8 cellular contexts compared by ENCODE assay signal in the genomic region with DNA sequence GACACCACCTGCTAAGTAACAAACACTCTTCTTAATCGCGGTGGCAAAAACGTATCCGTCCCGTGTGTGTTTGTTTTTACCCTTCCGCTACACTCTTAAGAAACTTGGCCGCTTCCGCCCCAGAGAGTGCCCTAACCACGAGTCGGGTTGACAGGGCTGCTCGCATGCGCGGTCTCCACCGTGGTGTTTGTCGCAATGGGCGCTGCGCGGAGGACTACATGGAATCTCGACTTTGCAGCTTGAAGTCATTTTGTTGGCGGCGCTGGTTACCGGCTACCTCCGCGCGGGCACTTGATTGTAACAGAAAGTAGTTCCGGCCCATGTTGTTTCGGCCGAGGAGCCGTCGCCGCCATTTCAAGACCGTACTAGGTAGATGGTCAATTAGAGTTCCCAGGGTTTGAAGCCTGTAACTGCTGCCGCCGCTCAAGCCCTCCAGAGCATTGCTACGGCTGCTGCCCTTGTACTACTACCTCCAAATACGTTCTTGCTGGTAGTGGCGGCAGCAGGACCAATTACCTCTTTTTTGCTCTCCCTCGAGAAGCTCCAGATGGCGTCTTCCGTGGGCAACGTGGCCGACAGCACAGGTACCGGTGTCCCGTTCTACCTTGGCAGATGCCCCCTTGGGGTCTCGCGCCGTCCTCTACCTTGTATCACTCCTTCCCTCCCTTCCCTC. TPM values are rescaled to one million over a fixed set of nuclear protein-coding genes. Genes with fewer than 3 reads are reported as not detected.
DNase-seq lines count a peak whose midpoint lies in the region; FAIRE-seq and TF ChIP-seq lines count a peak whose summit lies in the region.

Gene OGT, plus strand, starts transcription at position 352 of the 673 bp plus-strand sequence. Its CDS starts 196 bp downstream, at position 548.

- peaks cover 4% of the 10 kb centered on the region for H3K36me3 ChIP-seq in neuron (ENCODE audit: insufficient read depth, low read length)

- H3K4me3 ChIP-seq in neuron (ENCODE audit: low read length): peak within 1 kb of the TSS; percentile 91

- FAIRE-seq in frontal cortex (lab: Jason Lieb, UNC): no peak

- CTCF ChIA-PET in HEK293T (lab: Yijun Ruan, JAX): no interaction called here

- DNase-seq in GM03348 (ENCODE audit: low spot score) (peak; percentile 86), HEK293T (ENCODE audit: extremely low spot score) (peak; percentile 80), NAMALWA (ENCODE audit: low spot score) (peak; percentile 96), SK-MEL-5 (ENCODE audit: low read depth, low spot score) (peak; percentile 93), frontal cortex (ENCODE audit: low spot score in 2 of 2) (peak; percentile 33 to 49), stromal cell of bone marrow (ENCODE audit: low read depth) (peak; percentile 91)
- DNase-seq in activated naive CD4-positive, alpha-beta T cell treated with Interleukin-2 at 50 U/mL for 16 hours: peak; percentile 93

- in situ Hi-C loops in SK-MEL-5 (cut with HindIII; ENCODE audit: low pct_unique_long_range_greater_than_20kb, low sequenced_read_pairs): no loop called here

- POLR2A ChIA-PET in HEK293T (lab: Yijun Ruan, JAX): interaction anchor here (0.6 to 4.6 kb wide), 11 partner anchors 8 to 250 kb away, joined by 3 to 41 read pairs (median 4); partner anchors contain the start of genes NONO and TAF1

- no peaks in the 10 kb centered on the region for H3K9me3 ChIP-seq in neuron (ENCODE audit: low read length)

- peaks cover 13% of the 10 kb centered on the region for H3K4me1 ChIP-seq in neuron (ENCODE audit: insufficient read depth, low read length)

- peak within 1 kb of the TSS; percentile 66 for H2AFZ ChIP-seq in neuron (ENCODE audit: low read depth, low read length)

- H3K27me3 ChIP-seq in neuron (ENCODE audit: insufficient read depth, low read length): no peaks in the 10 kb centered on the region

TF ChIP-seq in HEK293T, 16 proteins besides CTCF, POLR2A, EP300 and RAD21:
- TF ChIP-seq ZNF384 (IDR thresholded peaks at IDR 0.05) (no peak), ELF4 (IDR thresholded peaks at IDR 0.05) (peak; percentile 35; the same call in 1 of the 2 replicates), FOXK2 (IDR thresholded peaks at IDR 0.05) (peak; percentile 76), ARNT (IDR thresholded peaks at IDR 0.05) (0 out of 2 replicates have a peak, but pooled peaks have one; percentile 18), NFRKB (IDR thresholded peaks at IDR 0.05) (peak; percentile 95), L3MBTL2 (conservative IDR thresholded peaks at IDR 0.05) (peak; percentile 53; the same call in 1 of the 2 replicates)

RNA-seq across cellular contexts. Expression of gene OGT, which starts in this region (rescaled TPM):
- 80.3 and 98.0 TPM in 2 replicates for total RNA-seq in SK-MEL-5 (2014; rRNA removed; shearing (Covaris generic))
- polyA plus RNA-seq in SK-MEL-5 (2015; cell fraction: cytosol; rRNA removed): 33.4 and 57.9 TPM in 2 replicates
- polyA plus RNA-seq in SK-MEL-5 (2015; cell fraction: nucleus; rRNA removed): 2,055 and 2,400 TPM in 2 replicates
- 230 TPM for total RNA-seq in frontal cortex

Comparison
In these comparisons a context has a peak if more than half of its experiments do, and no peak if none do; other contexts are left out.
1. Peak in every context shown above with its lines: DNase-seq and H3K4me3 ChIP-seq.
2. DNase-seq: peak in every context shown above with its lines; median percentile 96 in NAMALWA; 93 in SK-MEL-5; 93 in activated naive CD4-positive, alpha-beta T cell treated with Interleukin-2 at 50 U/mL for 16 hours; 91 in stromal cell of bone marrow; 86 in GM03348; 80 in HEK293T; 41 in frontal cortex.